ENCODE assay signal across 21 cellular contexts in genomic region chr10:8316284-8316683, GRCh38.
DNase-seq lines count a peak whose midpoint lies in the region; ATAC-seq lines count a peak whose summit lies in the region.
"Had no signal": no experiment of that assay in that cellular context is flagged by ENCODE, and none has a peak within 500 bp of the region (broad histone marks: within the 10 kb centered on the region; RNA-seq: fewer than 3 reads in every experiment).

No MANE protein-coding gene starts in this region.

- ATAC-seq in activated naive CD8-positive, alpha-beta T cell treated with anti-CD3 and anti-CD28 coated beads, Interleukin-2, amount 50 U/mL, for 24 hours = no peak
- ATAC-seq: HCT116, Panc1 had no signal

- no peaks in the 10 kb centered on the region for H3K36me3 Mint-ChIP-seq in activated CD4-positive, alpha-beta T cell treated with anti-CD3 and anti-CD28 coated beads, Interleukin-2, amount 10 ng/mL, durations not matched to agents 24 days and 14 days (ENCODE audit: low read depth)
- no peaks in the 10 kb centered on the region for H3K36me3 Mint-ChIP-seq in activated naive CD8-positive, alpha-beta T cell treated with anti-CD3 and anti-CD28 coated beads, Interleukin-2, amount 50 U/mL, for 24 hours (ENCODE audit: low read depth)
- H3K36me3 Mint-ChIP-seq in activated naive CD8-positive, alpha-beta T cell treated with anti-CD3 and anti-CD28 coated beads for 36 hours = no peaks in the 10 kb centered on the region
- H3K36me3 Mint-ChIP-seq in activated T-helper 2 cell treated with anti-CD3 and anti-CD28 coated beads, Interferon-gamma antibody, Interleukin-2, Interleukin-4, amounts not matched to agents 10 μg/mL and 5 μg/mL and 100 μg/mL, durations not matched to agents 14 hours and 24 hours and 36 hours (ENCODE audit: low read depth) = peaks cover 58% of the 10 kb centered on the region
- H3K36me3 Mint-ChIP-seq: CD8-positive, alpha-beta memory T cell had no signal

- no peaks in the 10 kb centered on the region for H3K27me3 Mint-ChIP-seq in activated CD4-positive, alpha-beta T cell treated with anti-CD3 and anti-CD28 coated beads, Interleukin-2, amount 10 ng/mL, durations not matched to agents 24 days and 14 days
- H3K27me3 Mint-ChIP-seq in activated naive CD8-positive, alpha-beta T cell treated with anti-CD3 and anti-CD28 coated beads, Interleukin-2, amount 50 U/mL, for 24 hours = no peaks in the 10 kb centered on the region
- H3K27me3 Mint-ChIP-seq in activated naive CD8-positive, alpha-beta T cell treated with anti-CD3 and anti-CD28 coated beads for 36 hours = peaks cover 5% of the 10 kb centered on the region
- H3K27me3 Mint-ChIP-seq in activated T-helper 2 cell treated with anti-CD3 and anti-CD28 coated beads, Interferon-gamma antibody, Interleukin-2, Interleukin-4, amounts not matched to agents 10 μg/mL and 5 μg/mL and 100 μg/mL, durations not matched to agents 14 hours and 24 hours and 36 hours (ENCODE audit: low read depth) = no peaks in the 10 kb centered on the region
- H3K27me3 Mint-ChIP-seq: CD8-positive, alpha-beta memory T cell had no signal

- no peak overlapping the region for H3K4me3 Mint-ChIP-seq in activated CD4-positive, alpha-beta T cell treated with anti-CD3 and anti-CD28 coated beads, Interleukin-2, amount 10 ng/mL, durations not matched to agents 24 days and 14 days
- no peak overlapping the region for H3K4me3 Mint-ChIP-seq in activated naive CD8-positive, alpha-beta T cell treated with anti-CD3 and anti-CD28 coated beads, Interleukin-2, amount 50 U/mL, for 24 hours
- no peak overlapping the region for H3K4me3 Mint-ChIP-seq in activated naive CD8-positive, alpha-beta T cell treated with anti-CD3 and anti-CD28 coated beads for 36 hours
- H3K4me3 Mint-ChIP-seq in activated T-helper 2 cell treated with anti-CD3 and anti-CD28 coated beads, Interferon-gamma antibody, Interleukin-2, Interleukin-4, amounts not matched to agents 10 μg/mL and 5 μg/mL and 100 μg/mL, durations not matched to agents 14 hours and 24 hours and 36 hours (ENCODE audit: low read depth) = no peak overlapping the region
- H3K4me3 Mint-ChIP-seq: CD8-positive, alpha-beta memory T cell had no signal

- peaks cover 8% of the 10 kb centered on the region for H3K9me3 Mint-ChIP-seq in activated CD4-positive, alpha-beta T cell treated with anti-CD3 and anti-CD28 coated beads, Interleukin-2, amount 10 ng/mL, durations not matched to agents 24 days and 14 days
- peaks cover 5% of the 10 kb centered on the region for H3K9me3 Mint-ChIP-seq in activated naive CD8-positive, alpha-beta T cell treated with anti-CD3 and anti-CD28 coated beads, Interleukin-2, amount 50 U/mL, for 24 hours
- H3K9me3 Mint-ChIP-seq in activated naive CD8-positive, alpha-beta T cell treated with anti-CD3 and anti-CD28 coated beads for 36 hours = peaks cover 2% of the 10 kb centered on the region
- H3K9me3 Mint-ChIP-seq in activated T-helper 2 cell treated with anti-CD3 and anti-CD28 coated beads, Interferon-gamma antibody, Interleukin-2, Interleukin-4, amounts not matched to agents 10 μg/mL and 5 μg/mL and 100 μg/mL, durations not matched to agents 14 hours and 24 hours and 36 hours = peaks cover 39% of the 10 kb centered on the region
- H3K9me3 Mint-ChIP-seq: CD8-positive, alpha-beta memory T cell had no signal

- intact Hi-C loops in activated CD4-positive, alpha-beta T cell treated with anti-CD3 and anti-CD28 coated beads, Interleukin-2, amount 10 ng/mL, durations not matched to agents 24 days and 14 days (cut with micrococcal nuclease) = no loop called here
- intact Hi-C loops in activated T-helper 2 cell treated with anti-CD3 and anti-CD28 coated beads, Interferon-gamma antibody, Interleukin-2, Interleukin-4, amounts not matched to agents 10 μg/mL and 5 μg/mL and 100 μg/mL, durations not matched to agents 14 hours and 24 hours and 36 hours (cut with micrococcal nuclease) = no loop called here

- peaks cover 34% of the 10 kb centered on the region for H3K4me1 Mint-ChIP-seq in activated CD4-positive, alpha-beta T cell treated with anti-CD3 and anti-CD28 coated beads, Interleukin-2, amount 10 ng/mL, durations not matched to agents 24 days and 14 days
- peaks cover 43% of the 10 kb centered on the region for H3K4me1 Mint-ChIP-seq in activated naive CD8-positive, alpha-beta T cell treated with anti-CD3 and anti-CD28 coated beads, Interleukin-2, amount 50 U/mL, for 24 hours
- H3K4me1 Mint-ChIP-seq in activated naive CD8-positive, alpha-beta T cell treated with anti-CD3 and anti-CD28 coated beads for 36 hours = peaks cover 20% of the 10 kb centered on the region
- H3K4me1 Mint-ChIP-seq in activated T-helper 2 cell treated with anti-CD3 and anti-CD28 coated beads, Interferon-gamma antibody, Interleukin-2, Interleukin-4, amounts not matched to agents 10 μg/mL and 5 μg/mL and 100 μg/mL, durations not matched to agents 14 hours and 24 hours and 36 hours (ENCODE audit: low read depth) = peaks cover 60% of the 10 kb centered on the region

- no peak for DNase-seq in activated CD4-positive, alpha-beta T cell treated with anti-CD3 and anti-CD28 coated beads, Interleukin-2, amount 10 ng/mL, durations not matched to agents 24 days and 14 days
- no peak for DNase-seq in activated CD4-positive, alpha-beta T cell treated with anti-CD3 and anti-CD28 coated beads for 1 hour
- DNase-seq in activated naive CD8-positive, alpha-beta T cell treated with anti-CD3 and anti-CD28 coated beads, Interleukin-2, amount 50 U/mL, for 24 hours = no peak
- DNase-seq in activated naive CD8-positive, alpha-beta T cell treated with anti-CD3 and anti-CD28 coated beads for 36 hours = no peak
- no peak for DNase-seq in activated T-helper 2 cell treated with anti-CD3 and anti-CD28 coated beads, Interferon-gamma antibody, Interleukin-2, Interleukin-4, amounts not matched to agents 10 μg/mL and 5 μg/mL and 100 μg/mL, durations not matched to agents 14 hours and 24 hours and 36 hours (ENCODE audit: low spot score)
- no peak for DNase-seq in NCI-H2227 treated with DMSO at 0.1 percent for 48 hours (lab: John Stamatoyannopoulos, UW)
- DNase-seq in NK-92 treated with Interleukin-12 subunit alpha and Interleukin-12 subunit beta, amount 100 ng/mL, for 24 hours (lab: John Stamatoyannopoulos, UW) = no peak
- DNase-seq: Calu3; CD8-positive, alpha-beta memory T cell; DMS153; KG1; NCI-H1105; NCI-H146; NCI-H2029; NCI-H226; NCI-H510A treated with DMSO at 0.1 percent for 48 hours; NCI-H748 treated with DMSO at 0.1 percent for 48 hours had no signal

- H3K27ac Mint-ChIP-seq in activated CD4-positive, alpha-beta T cell treated with anti-CD3 and anti-CD28 coated beads, Interleukin-2, amount 10 ng/mL, durations not matched to agents 24 days and 14 days = peak overlapping the region; percentile 60
- peak overlapping the region; percentile 11 for H3K27ac Mint-ChIP-seq in activated naive CD8-positive, alpha-beta T cell treated with anti-CD3 and anti-CD28 coated beads, Interleukin-2, amount 50 U/mL, for 24 hours
- H3K27ac Mint-ChIP-seq in activated naive CD8-positive, alpha-beta T cell treated with anti-CD3 and anti-CD28 coated beads for 36 hours = no peak overlapping the region
- peak overlapping the region; percentile 70 for H3K27ac Mint-ChIP-seq in activated T-helper 2 cell treated with anti-CD3 and anti-CD28 coated beads, Interferon-gamma antibody, Interleukin-2, Interleukin-4, amounts not matched to agents 10 μg/mL and 5 μg/mL and 100 μg/mL, durations not matched to agents 14 hours and 24 hours and 36 hours

- H3K36me3 ChIP-seq in KOPT-K1 (ENCODE audit: insufficient read depth, low read length) = no peaks in the 10 kb centered on the region

- H3K27ac ChIP-seq in KOPT-K1 (ENCODE audit: low read depth, low read length, poor library complexity, severe bottlenecking) = peak overlapping the region; percentile 70
- H3K27ac ChIP-seq: C4-2B had no signal

- H3K9me3 ChIP-seq in KOPT-K1 (ENCODE audit: insufficient read depth, low read length, poor library complexity, severe bottlenecking) = peaks cover 9% of the 10 kb centered on the region
